ENCODE assay signal across 10 cellular contexts in genomic region chr11:57764972-57765371, GRCh38. TPM values are rescaled to one million over a fixed set of nuclear protein-coding genes. Genes with fewer than 3 reads are reported as not detected.
DNase-seq lines count a peak whose midpoint lies in the region; ATAC-seq and TF ChIP-seq lines count a peak whose summit lies in the region.
"Had no signal": no experiment of that assay in that cellular context is flagged by ENCODE, and none has a peak within 500 bp of the region (broad histone marks: within the 10 kb centered on the region; RNA-seq: fewer than 3 reads in every experiment).

No MANE protein-coding gene starts in this region.

- peak overlapping the region; percentile 94 to 100 (median 99) for H3K27ac Mint-ChIP-seq in nephron
- no peak overlapping the region for H3K27ac Mint-ChIP-seq in activated naive CD4-positive, alpha-beta T cell treated with anti-CD3 and anti-CD28 coated beads, Interleukin-2, amount 10 ng/mL, durations not matched to agents 7 days and 5 days
- H3K27ac Mint-ChIP-seq: activated CD4-positive, alpha-beta T cell treated with anti-CD3 and anti-CD28 coated beads, Interleukin-2, amount 10 ng/mL, durations not matched to agents 7 days and 5 days; activated naive CD8-positive, alpha-beta T cell treated with anti-CD3 and anti-CD28 coated beads, Interleukin-2, amount 50 U/mL, for 24 hours had no signal

- H3K9me3 Mint-ChIP-seq in nephron: no peaks in the 10 kb centered on the region
- H3K9me3 Mint-ChIP-seq in activated naive CD4-positive, alpha-beta T cell treated with anti-CD3 and anti-CD28 coated beads, Interleukin-2, amount 10 ng/mL, durations not matched to agents 7 days and 5 days: no peaks in the 10 kb centered on the region
- H3K9me3 Mint-ChIP-seq: activated CD4-positive, alpha-beta T cell treated with anti-CD3 and anti-CD28 coated beads, Interleukin-2, amount 10 ng/mL, durations not matched to agents 7 days and 5 days; activated naive CD8-positive, alpha-beta T cell treated with anti-CD3 and anti-CD28 coated beads, Interleukin-2, amount 50 U/mL, for 24 hours had no signal

- no peak for TF ChIP-seq CTCF in heart left ventricle (IDR thresholded peaks at IDR 0.05)
- TF ChIP-seq CTCF in epithelial cell of esophagus (IDR thresholded peaks at IDR 0.05; ENCODE audit: insufficient read depth, low read depth, low read length, missing control alignments): no peak
- no peak for TF ChIP-seq CTCF in nephron (IDR thresholded peaks at IDR 0.05; ENCODE audit: unreplicated experiment in 3 of 3)

- H3K4me1 Mint-ChIP-seq in nephron: peaks cover 47% of the 10 kb centered on the region
- peaks cover 30% of the 10 kb centered on the region for H3K4me1 Mint-ChIP-seq in activated naive CD4-positive, alpha-beta T cell treated with anti-CD3 and anti-CD28 coated beads, Interleukin-2, amount 10 ng/mL, durations not matched to agents 7 days and 5 days

- no peaks in the 10 kb centered on the region for H3K9me3 ChIP-seq in heart left ventricle

- H3K4me3 ChIP-seq in heart left ventricle: peak overlapping the region in 10 of 12 donors; percentile 17 to 76 (median 66)
- H3K4me3 ChIP-seq in epithelial cell of esophagus (ENCODE audit: low read length): peak overlapping the region; percentile 96
- peak overlapping the region; percentile 28 for H3K4me3 ChIP-seq in urinary bladder (ENCODE audit: low read depth, low read length)

- no peaks in the 10 kb centered on the region for H3K27me3 ChIP-seq in heart left ventricle

- DNase-seq in heart left ventricle (no peak), cardiac septum (ENCODE audit: low spot score) (no peak), epithelial cell of esophagus (ENCODE audit: low read depth) (no peak), retina (no peak), SHP77 (lab: John Stamatoyannopoulos, UW) (no peak)
- no peak for DNase-seq in activated naive CD4-positive, alpha-beta T cell treated with anti-CD3 and anti-CD28 coated beads, Interleukin-2, amount 10 ng/mL, durations not matched to agents 7 days and 5 days
- DNase-seq: activated CD4-positive, alpha-beta T cell treated with anti-CD3 and anti-CD28 coated beads, Interleukin-2, amount 10 ng/mL, durations not matched to agents 7 days and 5 days; activated naive CD8-positive, alpha-beta T cell treated with anti-CD3 and anti-CD28 coated beads, Interleukin-2, amount 50 U/mL, for 24 hours had no signal

- no peak for TF ChIP-seq POLR2A in heart left ventricle (IDR thresholded peaks at IDR 0.05)

- ATAC-seq in heart left ventricle: no peak
- ATAC-seq: activated naive CD8-positive, alpha-beta T cell treated with anti-CD3 and anti-CD28 coated beads, Interleukin-2, amount 50 U/mL, for 24 hours had no signal

- H3K4me1 ChIP-seq in heart left ventricle (peaks cover 0 to 70% (median 50%) of the 10 kb centered on the region in 12 donors), urinary bladder (ENCODE audit: insufficient read depth) (no peaks in the 10 kb centered on the region)

- WGBS in heart left ventricle, 4 donors: 0 to 11% (median 5%) methylated on average over 2 of the region's 2 CpGs
- 7% methylated on average over 2 of the region's 2 CpGs for WGBS in urinary bladder

- intact Hi-C loops in heart left ventricle (cut with DNase I) (loop anchor here in 5 of 10 donors (5.0 kb wide), 2 partner anchors 32 to 37 kb away; no protein-coding TSS in a partner anchor), cardiac septum (cut with DNase I) (no loop called here)

- H3K27ac ChIP-seq in heart left ventricle: peak overlapping the region in 10 of 12 donors; percentile 2 to 96 (median 92)
- H3K27ac ChIP-seq in urinary bladder (ENCODE audit: low read depth): no peak overlapping the region

- peaks cover 0 to 3% (median 0%) of the 10 kb centered on the region in 9 donors for H3K36me3 ChIP-seq in heart left ventricle
- H3K36me3 ChIP-seq in urinary bladder (ENCODE audit: insufficient read depth): no peaks in the 10 kb centered on the region

- CTCF ChIA-PET in activated naive CD4-positive, alpha-beta T cell treated with anti-CD3 and anti-CD28 coated beads, Interleukin-2, amount 10 ng/mL, durations not matched to agents 7 days and 5 days (lab: Charles Lee): interaction anchor here (2.3 kb wide), 1 partner anchor 36 kb away, joined by 12 read pairs; no protein-coding TSS in a partner anchor

- H3K27me3 Mint-ChIP-seq in nephron (ENCODE audit: low read depth): no peaks in the 10 kb centered on the region
- H3K27me3 Mint-ChIP-seq in activated naive CD4-positive, alpha-beta T cell treated with anti-CD3 and anti-CD28 coated beads, Interleukin-2, amount 10 ng/mL, durations not matched to agents 7 days and 5 days: peaks cover 23% of the 10 kb centered on the region
- H3K27me3 Mint-ChIP-seq: activated naive CD8-positive, alpha-beta T cell treated with anti-CD3 and anti-CD28 coated beads, Interleukin-2, amount 50 U/mL, for 24 hours had no signal

- H3K4me3 Mint-ChIP-seq in nephron: peak overlapping the region; percentile 94 to 99 (median 97)
- no peak overlapping the region for H3K4me3 Mint-ChIP-seq in activated naive CD4-positive, alpha-beta T cell treated with anti-CD3 and anti-CD28 coated beads, Interleukin-2, amount 10 ng/mL, durations not matched to agents 7 days and 5 days
- H3K4me3 Mint-ChIP-seq: activated CD4-positive, alpha-beta T cell treated with anti-CD3 and anti-CD28 coated beads, Interleukin-2, amount 10 ng/mL, durations not matched to agents 7 days and 5 days; activated naive CD8-positive, alpha-beta T cell treated with anti-CD3 and anti-CD28 coated beads, Interleukin-2, amount 50 U/mL, for 24 hours had no signal

- H3K36me3 Mint-ChIP-seq in nephron (ENCODE audit: low read depth): peaks cover 26% of the 10 kb centered on the region
- no peaks in the 10 kb centered on the region for H3K36me3 Mint-ChIP-seq in activated naive CD4-positive, alpha-beta T cell treated with anti-CD3 and anti-CD28 coated beads, Interleukin-2, amount 10 ng/mL, durations not matched to agents 7 days and 5 days

RNA-seq across cellular contexts. Expression of gene CTNND1, which starts 3.4 kb away (rescaled TPM):
- total RNA-seq in heart left ventricle: 100 to 1,000 TPM in 1 of 9 donors, 10 to 100 TPM in 8; 51.4 to 105 (median 60.8) TPM
- 10 to 100 TPM; 19.7 to 40.3 TPM for polyA plus RNA-seq in heart left ventricle
- 73.8 TPM for total RNA-seq in cardiac septum
- 176 TPM for total RNA-seq in urinary bladder
- polyA plus RNA-seq in urinary bladder: 72.8 TPM

RNA-seq across cellular contexts. Expression of gene BTBD18, which starts 13.4 kb away (rescaled TPM):
- total RNA-seq in heart left ventricle: not detected
- under 1 TPM in 1 of 2 donors, not detected in 1; 0.11 TPM for polyA plus RNA-seq in heart left ventricle
- total RNA-seq in cardiac septum: not detected
- not detected for total RNA-seq in urinary bladder
- polyA plus RNA-seq in urinary bladder: not detected
- total RNA-seq: activated CD4-positive, alpha-beta T cell treated with anti-CD3 and anti-CD28 coated beads, Interleukin-2, amount 10 ng/mL, durations not matched to agents 7 days and 5 days had no signal

RNA-seq across cellular contexts. Expression of gene SELENOH, which starts 23.7 kb away (rescaled TPM):
- total RNA-seq in heart left ventricle: 100 to 1,000 TPM in 1 of 9 donors, 10 to 100 TPM in 8; 56.8 to 134 (median 85.7) TPM
- polyA plus RNA-seq in heart left ventricle: 100 to 1,000 TPM in 1 of 2 donors, 10 to 100 TPM in 1; 68.8 to 116 TPM
- total RNA-seq in cardiac septum: 85.5 TPM
- 46.4 TPM for total RNA-seq in urinary bladder
- polyA plus RNA-seq in urinary bladder: 119 TPM

RNA-seq across cellular contexts. Expression of gene TMX2, which starts 52.6 kb away (rescaled TPM):
- total RNA-seq in heart left ventricle: 10 to 100 TPM; 46.7 to 78.2 (median 65.8) TPM
- 100 to 1,000 TPM in 1 of 2 donors, 10 to 100 TPM in 1; 53.6 to 165 TPM for polyA plus RNA-seq in heart left ventricle
- total RNA-seq in cardiac septum: 56.7 TPM
- total RNA-seq in urinary bladder: 52.0 TPM
- polyA plus RNA-seq in urinary bladder: 68.9 TPM

RNA-seq across cellular contexts. Expression of gene MED19, which starts 53.0 kb away (rescaled TPM):
- 10 to 100 TPM in 2 of 9 donors, 1 to 10 TPM in 7; 6.0 to 12.4 (median 6.9) TPM for total RNA-seq in heart left ventricle
- 10 to 100 TPM in 1 of 2 donors, 1 to 10 TPM in 1; 6.1 to 19.8 TPM for polyA plus RNA-seq in heart left ventricle
- 9.9 TPM for total RNA-seq in cardiac septum
- total RNA-seq in urinary bladder: 13.4 TPM
- 15.3 TPM for polyA plus RNA-seq in urinary bladder

Comparison
In these comparisons a context has a peak if more than half of its experiments do, and no peak if none do; other contexts are left out.
1. H3K4me3 ChIP-seq: peak in every context shown above with its lines; median percentile 96 in epithelial cell of esophagus; 66 in heart left ventricle; 28 in urinary bladder.